ENCODE assay signal across 29 cellular contexts in the genomic region with DNA sequence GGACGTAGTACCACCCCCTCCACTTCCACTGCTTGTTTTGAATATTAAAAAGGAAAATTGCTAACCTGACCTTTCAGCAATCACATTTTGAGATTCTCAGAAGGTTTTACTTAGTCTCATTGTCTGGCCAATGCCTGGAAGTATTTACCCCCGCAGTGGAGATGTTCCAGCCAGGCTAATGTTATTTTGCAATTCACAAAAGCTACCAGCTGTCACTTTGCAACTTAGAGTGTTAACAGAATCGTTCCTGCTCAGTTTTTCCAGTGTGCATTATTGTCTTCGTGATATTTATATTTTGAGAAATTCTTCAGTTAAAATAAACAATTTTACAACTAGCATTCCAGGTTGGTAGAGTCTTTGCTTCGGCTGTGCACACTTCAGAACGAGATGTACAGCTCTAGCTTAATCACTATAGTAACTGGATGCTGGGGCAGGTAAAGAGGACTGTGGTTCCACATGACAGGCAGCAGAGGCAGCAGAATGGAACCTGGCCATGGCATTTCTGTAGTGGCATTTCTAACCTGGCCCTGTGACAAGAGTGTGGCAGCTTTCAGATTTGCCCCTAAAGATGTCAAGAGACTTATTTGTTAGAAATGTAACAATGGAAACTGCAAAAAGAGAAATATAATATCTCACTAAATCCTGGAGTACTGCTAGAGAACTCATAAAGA.
A peak's percentile ranks its signal among the peaks of the same experiment; 100 is the strongest.
DNase-seq lines count a peak whose midpoint lies in the region; ATAC-seq and TF ChIP-seq lines count a peak whose summit lies in the region.
"Had no signal": no experiment of that assay in that cellular context is flagged by ENCODE, and none has a peak within 500 bp of the region (broad histone marks: within the 10 kb centered on the region; RNA-seq: fewer than 3 reads in every experiment).

No MANE protein-coding gene starts in this region.

- intact Hi-C loops in Right ventricle myocardium superior (cut with DNase I) (loop anchor here (10.0 kb wide), 1 partner anchor 440 kb away; no protein-coding TSS in a partner anchor), prostate gland (cut with DNase I) (loop anchor here (10.0 kb wide), 1 partner anchor 440 kb away; no protein-coding TSS in a partner anchor)

- H3K36me3 ChIP-seq in right atrium auricular region = no peaks in the 10 kb centered on the region
- no peaks in the 10 kb centered on the region for H3K36me3 ChIP-seq in muscle layer of duodenum (ENCODE audit: control insufficient read depth in 1 of 2, insufficient read depth in 2 of 2, low read length in 2 of 2)
- no peaks in the 10 kb centered on the region for H3K36me3 ChIP-seq in prostate gland
- no peaks in the 10 kb centered on the region for H3K36me3 ChIP-seq in suprapubic skin

- TF ChIP-seq CTCF in right atrium auricular region (IDR thresholded peaks at IDR 0.05) (no peak), fibroblast of villous mesenchyme (IDR thresholded peaks at IDR 0.05; ENCODE audit: insufficient read depth, low read depth, low read length) (no peak), prostate gland (IDR thresholded peaks at IDR 0.05) (no peak), suprapubic skin (IDR thresholded peaks at IDR 0.05) (no peak)

- H3K27me3 ChIP-seq in right atrium auricular region = no peaks in the 10 kb centered on the region
- no peaks in the 10 kb centered on the region for H3K27me3 ChIP-seq in muscle layer of duodenum (ENCODE audit: low read depth, low read length)
- H3K27me3 ChIP-seq in prostate gland (replicated peaks; ENCODE audit: insufficient read depth) = no peaks in the 10 kb centered on the region
- peaks cover 3% of the 10 kb centered on the region for H3K27me3 ChIP-seq in suprapubic skin
- H3K27me3 ChIP-seq: ascending aorta, testis had no signal

- TF ChIP-seq POLR2A in prostate gland (IDR thresholded peaks at IDR 0.05) (no peak), suprapubic skin (IDR thresholded peaks at IDR 0.05) (no peak)

- peak; percentile 41 for DNase-seq in Right ventricle myocardium superior
- DNase-seq in right atrium auricular region (ENCODE audit: low spot score) = no peak
- DNase-seq in fibroblast of villous mesenchyme (ENCODE audit: low read depth) = peak; percentile 58
- no peak for DNase-seq in prostate gland (ENCODE audit: low spot score)
- DNase-seq in suprapubic skin (ENCODE audit: low spot score in 2 of 2) = no peak
- no peak for DNase-seq in GM03348 (ENCODE audit: low spot score)
- DNase-seq: ACHN; activated B cell treated with CpG ODN at 0.5 μM for 24 hours; activated CD4-positive, alpha-beta memory T cell treated with anti-CD3 and anti-CD28 coated beads for 36 hours; activated effector memory CD4-positive, alpha-beta T cell treated with Interleukin-2 at 50 U/mL for 16 hours; activated naive CD8-positive, alpha-beta T cell treated with anti-CD3 and anti-CD28 coated beads for 36 hours; central memory CD4-positive, alpha-beta T cell; DND-41; foreskin keratinocyte; hippocampal formation; immature natural killer cell; NCI-H1105; NCI-H1930; NCI-H510A treated with DMSO at 0.1 percent for 48 hours; NK-92 treated with Interleukin-12 subunit alpha and Interleukin-12 subunit beta, amount 100 ng/mL, for 24 hours; PC-9; SHP77 treated with DMSO at 0.1 percent for 48 hours; testis had no signal

- ATAC-seq in Right ventricle myocardium superior (ENCODE audit: poor library complexity) (peak; percentile 86), GM19452 (IDR thresholded peaks at IDR 0.05; ENCODE audit: unreplicated experiment) (no peak)
- ATAC-seq: foreskin keratinocyte; stimulated activated memory B cell treated with anti-CD40 and anti-IgM and Interleukin-4, amounts not matched to agents 10 μg/mL and 1 μg/mL and 100 μg/mL, for 72 hours had no signal

- H3K27ac ChIP-seq in right atrium auricular region = peak overlapping the region in 1 of 2 donors; percentile 31
- peak overlapping the region; percentile 22 for H3K27ac ChIP-seq in muscle layer of duodenum (ENCODE audit: low read length)
- H3K27ac ChIP-seq in prostate gland = no peak overlapping the region
- H3K27ac ChIP-seq in suprapubic skin = no peak overlapping the region
- H3K27ac ChIP-seq: ascending aorta, foreskin keratinocyte, PC-9, testis had no signal

- H3K4me1 ChIP-seq in right atrium auricular region = peaks cover 0 to 18% of the 10 kb centered on the region in 2 donors
- peaks cover 0 to 14% of the 10 kb centered on the region in 2 donors for H3K4me1 ChIP-seq in muscle layer of duodenum (ENCODE audit: control insufficient read depth in 1 of 2, insufficient read depth in 2 of 2, low read length in 2 of 2)
- no peaks in the 10 kb centered on the region for H3K4me1 ChIP-seq in prostate gland (replicated peaks)
- H3K4me1 ChIP-seq in suprapubic skin = no peaks in the 10 kb centered on the region
- H3K4me1 ChIP-seq: ascending aorta, foreskin keratinocyte, testis had no signal

- no peak for TF ChIP-seq EP300 in suprapubic skin (IDR thresholded peaks at IDR 0.05)

- H3K9me3 ChIP-seq in right atrium auricular region = no peaks in the 10 kb centered on the region
- no peaks in the 10 kb centered on the region for H3K9me3 ChIP-seq in muscle layer of duodenum (ENCODE audit: control insufficient read depth in 1 of 2, low read length in 2 of 2)
- no peaks in the 10 kb centered on the region for H3K9me3 ChIP-seq in prostate gland
- no peaks in the 10 kb centered on the region for H3K9me3 ChIP-seq in suprapubic skin
- H3K9me3 ChIP-seq: ascending aorta, testis had no signal

- 37% methylated on average over 6 of the region's 6 CpGs for WGBS in prostate gland
- 61% methylated on average over 6 of the region's 6 CpGs for WGBS in suprapubic skin

- H3K4me3 ChIP-seq in right atrium auricular region (no peak overlapping the region), fibroblast of villous mesenchyme (ENCODE audit: low read depth, low read length) (no peak overlapping the region), muscle layer of duodenum (ENCODE audit: low read depth in 1 of 2, low read length in 2 of 2) (no peak overlapping the region), prostate gland (no peak overlapping the region), suprapubic skin (no peak overlapping the region)
- H3K4me3 ChIP-seq: ascending aorta, lung, PC-9, smooth muscle cell, testis had no signal

Comparison
In these comparisons a context has a peak if more than half of its experiments do, and no peak if none do; other contexts are left out.
1. DNase-seq: peak in Right ventricle myocardium superior (single experiment) and fibroblast of villous mesenchyme (single experiment); none in right atrium auricular region (single experiment), prostate gland (single experiment), suprapubic skin (0 of 2) and GM03348 (single experiment).